In the genomic region with DNA sequence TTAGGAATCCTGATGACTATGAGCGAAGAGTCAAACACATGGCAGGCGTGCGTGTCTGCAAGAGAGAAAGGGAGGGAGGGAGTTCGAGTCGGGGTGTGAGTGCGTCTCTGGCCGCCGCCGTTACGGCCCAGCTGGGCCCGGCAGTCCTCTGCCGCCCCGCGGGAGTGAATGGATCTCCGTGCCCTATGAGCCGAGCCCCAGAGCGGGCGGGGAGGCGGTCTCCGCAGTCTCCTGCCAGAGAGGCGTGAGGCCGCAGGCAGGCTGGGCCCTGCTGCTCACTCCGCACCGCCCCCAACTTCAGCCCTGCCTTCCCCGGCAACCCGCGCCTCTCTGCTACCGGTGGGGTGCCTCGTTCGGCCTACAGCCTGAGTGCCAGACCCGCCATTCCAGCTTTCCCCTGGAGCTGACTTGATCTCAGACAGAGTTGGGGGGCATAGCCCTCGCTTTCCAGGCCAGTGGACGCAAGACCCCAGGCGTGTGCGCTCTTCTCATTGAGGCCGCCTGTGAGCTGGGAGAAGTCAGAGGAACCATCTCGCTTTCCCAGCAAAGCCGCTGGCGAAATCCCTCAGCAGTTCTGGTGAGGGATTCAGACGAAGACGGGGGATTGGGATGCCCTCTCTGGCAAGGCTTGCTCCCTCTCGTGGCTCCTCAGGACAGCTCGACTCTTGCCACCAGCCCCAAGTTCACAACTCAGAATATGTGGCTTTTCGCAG, we compare ENCODE assay signal across 8 cellular contexts. TPM values are rescaled to one million over a fixed set of nuclear protein-coding genes. Genes with fewer than 3 reads are reported as not detected.
DNase-seq lines count a peak whose midpoint lies in the region; ATAC-seq, FAIRE-seq and TF ChIP-seq lines count a peak whose summit lies in the region.

No MANE protein-coding gene starts in this region.

- H3K4me3 Mint-ChIP-seq in stimulated activated naive B cell treated with anti-CD40 and anti-IgM and Interleukin-4, amounts not matched to agents 10 μg/mL and 1 μg/mL and 100 μg/mL, for 72 hours: peak overlapping the region; percentile 75 to 79

- TF ChIP-seq POLR2A in HepG2 (IDR thresholded peaks at IDR 0.05; ENCODE audit: insufficient read depth in 1 of 2, low read depth in 2 of 2, low read length in 2 of 2): no peak

- H3K9me3 ChIP-seq in PC-3 (ENCODE audit: low read length): no peaks in the 10 kb centered on the region
- no peaks in the 10 kb centered on the region for H3K9me3 ChIP-seq in ectodermal cell (ENCODE audit: control insufficient read depth, low read length)
- no peaks in the 10 kb centered on the region for H3K9me3 ChIP-seq in HepG2 (ENCODE audit: low read length)

- no TSS peak for BruUV-seq in PC-3 (replicated peaks; lab: Mats Ljungman, UMichigan)
- no TSS peak for BruUV-seq in HepG2 (replicated peaks; lab: Mats Ljungman, UMichigan)

- ATAC-seq in PC-3 (no peak), HepG2 (peak; percentile 81), HG03442 (IDR thresholded peaks at IDR 0.05; ENCODE audit: unreplicated experiment) (no peak), HG02623 (IDR thresholded peaks at IDR 0.05; ENCODE audit: unreplicated experiment) (no peak)
- ATAC-seq in stimulated activated naive B cell treated with anti-CD40 and anti-IgM and Interleukin-4, amounts not matched to agents 10 μg/mL and 1 μg/mL and 100 μg/mL, for 72 hours (replicated peaks): peak; percentile 33 to 48

- intact Hi-C loops in PC-3 (cut with micrococcal nuclease): no loop called here
- intact Hi-C loops in HepG2 (cut with micrococcal nuclease; ENCODE audit: unreplicated experiment): no loop called here

- no peaks in the 10 kb centered on the region for H3K9me2 ChIP-seq in PC-3 (replicated peaks; ENCODE audit: low read length)

- H3K27me3 Mint-ChIP-seq in stimulated activated naive B cell treated with anti-CD40 and anti-IgM and Interleukin-4, amounts not matched to agents 10 μg/mL and 1 μg/mL and 100 μg/mL, for 72 hours: peaks cover 31 to 41% of the 10 kb centered on the region in 2 donors

- 2% methylated on average over 44 of the region's 44 CpGs for WGBS in ectodermal cell, 2 experiments
- WGBS in HepG2 (ENCODE audit: low lambda C conversion rate): 0% methylated on average over 1 of the region's 44 CpGs

- no peak overlapping the region for H2AFZ ChIP-seq in PC-3 (ENCODE audit: low read length)
- H2AFZ ChIP-seq in HepG2 (ENCODE audit: low read length): no peak overlapping the region

- H3K27ac Mint-ChIP-seq in stimulated activated naive B cell treated with anti-CD40 and anti-IgM and Interleukin-4, amounts not matched to agents 10 μg/mL and 1 μg/mL and 100 μg/mL, for 72 hours: peak overlapping the region; percentile 47

- H3K4me1 Mint-ChIP-seq in stimulated activated naive B cell treated with anti-CD40 and anti-IgM and Interleukin-4, amounts not matched to agents 10 μg/mL and 1 μg/mL and 100 μg/mL, for 72 hours: peaks cover 9 to 20% of the 10 kb centered on the region in 2 donors

- in situ Hi-C loops in HepG2 (cut with HindIII; ENCODE audit: extremely low pct_ligation_motif_present, low pct_unique_long_range_greater_than_20kb): no loop called here

- DNase-seq in GM10248 (ENCODE audit: extremely low spot score) (peak; percentile 18), PC-3 (no peak), HepG2 (ENCODE audit: low spot score) (peak; percentile 4), NCI-H2081 treated with DMSO at 0.1 percent for 48 hours (lab: John Stamatoyannopoulos, UW) (no peak)
- no peak for DNase-seq in stimulated activated naive B cell treated with anti-CD40 and anti-IgM and Interleukin-4, amounts not matched to agents 10 μg/mL and 1 μg/mL and 100 μg/mL, for 72 hours

- H3K4me1 ChIP-seq in PC-3 (ENCODE audit: insufficient read depth, low read length) (peaks cover 28% of the 10 kb centered on the region), ectodermal cell (ENCODE audit: control insufficient read depth, insufficient read depth, low read length) (peaks cover 10% of the 10 kb centered on the region), HepG2 (ENCODE audit: insufficient read depth, low read length) (peaks cover 11% of the 10 kb centered on the region; the same call in 1 of the 2 replicates)

- H4K20me1 ChIP-seq in PC-3 (ENCODE audit: low read length): no peaks in the 10 kb centered on the region
- no peaks in the 10 kb centered on the region for H4K20me1 ChIP-seq in HepG2 (ENCODE audit: insufficient read depth, low read length)

- no peak overlapping the region for H3K9ac ChIP-seq in PC-3 (ENCODE audit: low read length)
- no peak overlapping the region for H3K9ac ChIP-seq in HepG2 (ENCODE audit: insufficient read depth, low read depth, low read length)

- TF ChIP-seq CTCF in GM10248 (IDR thresholded peaks at IDR 0.05; ENCODE audit: control extremely low read depth, extremely low read depth, low read depth, missing control alignments) (no peak), PC-3 (conservative IDR thresholded peaks at IDR 0.05; ENCODE audit: low read depth, low read length) (no peak), HepG2 (CRISPR knock-in tag; IDR thresholded peaks at IDR 0.05) (no peak)

- H3K36me3 ChIP-seq in PC-3 (ENCODE audit: low read depth, low read length) (no peaks in the 10 kb centered on the region), ectodermal cell (ENCODE audit: control insufficient read depth, insufficient read depth, low read length) (no peaks in the 10 kb centered on the region), HepG2 (replicated peaks in 1 of 2; ENCODE audit: control insufficient read depth in 1 of 2, insufficient read depth in 2 of 2, low read length in 2 of 2) (no peaks in the 10 kb centered on the region)

- H3K9me3 Mint-ChIP-seq in stimulated activated naive B cell treated with anti-CD40 and anti-IgM and Interleukin-4, amounts not matched to agents 10 μg/mL and 1 μg/mL and 100 μg/mL, for 72 hours: no peaks in the 10 kb centered on the region

- H3K4me3 ChIP-seq in PC-3 (ENCODE audit: low read length) (peak overlapping the region; percentile 79; the same call in 1 of the 2 replicates), ectodermal cell (ENCODE audit: insufficient read depth, low read depth, low read length) (peak overlapping the region; percentile 62), HepG2 (replicated peaks in 1 of 3; ENCODE audit: insufficient read depth in 1 of 3, low read depth in 2 of 3, low read length in 3 of 3) (peak overlapping the region; percentile 26 to 52 (median 28); a peak in 4 of 6 replicates)

- peaks cover 0 to 4% of the 10 kb centered on the region in 2 donors for H3K36me3 Mint-ChIP-seq in stimulated activated naive B cell treated with anti-CD40 and anti-IgM and Interleukin-4, amounts not matched to agents 10 μg/mL and 1 μg/mL and 100 μg/mL, for 72 hours

- no peaks in the 10 kb centered on the region for H3K27me3 ChIP-seq in PC-3 (ENCODE audit: low read length)
- no peaks in the 10 kb centered on the region for H3K27me3 ChIP-seq in ectodermal cell (ENCODE audit: control insufficient read depth, insufficient read depth, low read length, poor library complexity, severe bottlenecking)
- H3K27me3 ChIP-seq in HepG2 (ENCODE audit: control insufficient read depth in 1 of 2, insufficient read depth in 2 of 2, low read length in 2 of 2): peaks cover 0 to 11% of the 10 kb centered on the region in 2 experiments; a peak in 1 of 5 replicates

- H3K27ac ChIP-seq in PC-3 (ENCODE audit: low read length) (no peak overlapping the region), ectodermal cell (ENCODE audit: insufficient read depth, low read depth, low read length, poor library complexity, severe bottlenecking) (peak overlapping the region; percentile 71), HepG2 (ENCODE audit: extremely low read length, insufficient read depth, low read length) (no peak overlapping the region)

- POLR2A ChIA-PET in GM10248 (lab: Yijun Ruan, JAX): no interaction called here
- POLR2A ChIA-PET in PC-3 (lab: Charles Lee; ENCODE audit: unreplicated experiment): no interaction called here
- POLR2A ChIA-PET in HepG2 (lab: Yijun Ruan, JAX): no interaction called here

- H3K4me2 ChIP-seq in PC-3 (ENCODE audit: low read length): peak overlapping the region; percentile 83
- peak overlapping the region; percentile 78 for H3K4me2 ChIP-seq in HepG2 (ENCODE audit: low read depth, low read length)

- FAIRE-seq in HepG2 (lab: Jason Lieb, UNC): no peak

- no peak for TF ChIP-seq RAD21 in HepG2 (CRISPR knock-in tag; IDR thresholded peaks at IDR 0.05)

- peaks cover 15% of the 10 kb centered on the region for H3K79me2 ChIP-seq in PC-3 (ENCODE audit: low read length)
- H3K79me2 ChIP-seq in HepG2 (ENCODE audit: insufficient read depth, low read length): no peaks in the 10 kb centered on the region

- CTCF ChIA-PET in GM10248 (lab: Yijun Ruan, JAX): no interaction called here
- CTCF ChIA-PET in PC-3 (lab: Charles Lee): no interaction called here
- CTCF ChIA-PET in HepG2 (lab: Yijun Ruan, JAX; ENCODE audit: low intra/inter-chr PET ratio, low total read pairs): no interaction called here

- H3F3A ChIP-seq in PC-3 (ENCODE audit: low read length, unreplicated experiment): no peaks in the 10 kb centered on the region

- TF ChIP-seq EP300 in HepG2 (IDR thresholded peaks at IDR 0.05; ENCODE audit: low read depth in 2 of 2, low read length in 2 of 2) (no peak), HepG2 (CRISPR knock-in tag; IDR thresholded peaks at IDR 0.05; ENCODE audit: borderline replicate concordance) (no peak)

RNA-seq across cellular contexts. Expression of gene SLC16A2, which starts 1.4 kb away (rescaled TPM):
- 8.5 and 11.1 TPM in 2 replicates for total RNA-seq in PC-3 (2014; rRNA removed)
- 31.8 TPM for polyA plus RNA-seq in ectodermal cell (2013, experiment 1 of 4)
- 34.0 TPM for polyA plus RNA-seq in ectodermal cell (2013, experiment 2 of 4)
- 26.7 TPM for polyA plus RNA-seq in ectodermal cell (2013, experiment 3 of 4)
- 32.0 TPM for polyA plus RNA-seq in ectodermal cell (2013, experiment 4 of 4)
- total RNA-seq in HepG2 (2016; rRNA removed; fragmentation: Illumina TruSeq; extraction: Trizol): 0.07 TPM in 1 of 2 replicates, not detected in the other
- not detected in 2 replicates for total RNA-seq in HepG2 (2016; cell fraction: cytosol; rRNA removed; fragmentation: Illumina TruSeq; extraction: Trizol; ENCODE audit: low read depth)
- not detected in 2 replicates for total RNA-seq in HepG2 (2016; cell fraction: insoluble cytoplasmic fraction; rRNA removed; fragmentation: Illumina TruSeq; extraction: Trizol)
- total RNA-seq in HepG2 (2016; cell fraction: membrane; rRNA removed; fragmentation: Illumina TruSeq; extraction: Trizol): not detected in 2 replicates
- total RNA-seq in HepG2 (2016; cell fraction: nucleus; rRNA removed; fragmentation: Illumina TruSeq; extraction: Trizol): 0.12 TPM in 1 of 2 replicates, not detected in the other
- polyA plus RNA-seq in HepG2 (2011; rRNA removed): 0.05 and 0.08 TPM in 2 replicates
- polyA plus RNA-seq in HepG2 (2011; cell fraction: cytosol; rRNA removed): 0.01 and 0.05 TPM in 2 replicates
- 0.08 and 0.09 TPM in 2 replicates for polyA plus RNA-seq in HepG2 (2011; cell fraction: nucleus; rRNA removed)
- polyA plus RNA-seq in HepG2 (2012): not detected in 2 replicates
- polyA plus RNA-seq in HepG2 (2016; cell fraction: cytosol; fragmentation: Illumina TruSeq; extraction: Trizol; ENCODE audit: low read depth): not detected in 2 replicates
- polyA plus RNA-seq in HepG2 (2016; cell fraction: insoluble cytoplasmic fraction; fragmentation: Illumina TruSeq; extraction: Trizol; ENCODE audit: low read depth): not detected in 2 replicates
- not detected in 2 replicates for polyA plus RNA-seq in HepG2 (2016; cell fraction: membrane; fragmentation: Illumina TruSeq; extraction: Trizol; ENCODE audit: low read depth)
- polyA plus RNA-seq in HepG2 (2016; cell fraction: nucleus; fragmentation: Illumina TruSeq; extraction: Trizol; ENCODE audit: insufficient read depth, low read depth): 0.15 TPM in 1 of 2 replicates, not detected in the other
- 0.14 and 0.24 TPM in 2 replicates for polyA minus RNA-seq in HepG2 (2011; rRNA and poly(A)+ RNA removed; ENCODE audit: low replicate concordance)
- polyA minus RNA-seq in HepG2 (2011; cell fraction: cytosol; rRNA and poly(A)+ RNA removed): not detected in 2 replicates
- polyA minus RNA-seq in HepG2 (2011; cell fraction: nucleus; rRNA and poly(A)+ RNA removed): not detected in 2 replicates

Comparison
In these comparisons a context has a peak if more than half of its experiments do, and no peak if none do; other contexts are left out.
1. DNase-seq: peak in GM10248 (single experiment) and HepG2 (single experiment); none in PC-3 (single experiment), stimulated activated naive B cell treated with anti-CD40 and anti-IgM and Interleukin-4, amounts not matched to agents 10 μg/mL and 1 μg/mL and 100 μg/mL, for 72 hours (single experiment) and NCI-H2081 treated with DMSO at 0.1 percent for 48 hours (single experiment).
2. ATAC-seq: peak in HepG2 (single experiment) and stimulated activated naive B cell treated with anti-CD40 and anti-IgM and Interleukin-4, amounts not matched to agents 10 μg/mL and 1 μg/mL and 100 μg/mL, for 72 hours (2 of 2); none in PC-3 (single experiment), HG03442 (single experiment) and HG02623 (single experiment).
3. H3K4me3 ChIP-seq: peak in every context shown above with its lines; median percentile 79 in PC-3; 62 in ectodermal cell; 28 in HepG2.